Comparison of ENCODE assay signal across 1 cellular context in genomic region chr10:103793920-103794883, GRCh38.
TF ChIP-seq lines count a peak whose summit lies in the region.

No MANE protein-coding gene starts in this region.

TF ChIP-seq in HepG2, 621 proteins besides CTCF, POLR2A, EP300 and RAD21 (continued from another document and continues in another):
- TF ChIP-seq ZBTB49 (CRISPR knock-in tag; IDR thresholded peaks at IDR 0.05; ENCODE audit: borderline replicate concordance), result no peak
- peak; percentile 89 for TF ChIP-seq IRF2 (CRISPR knock-in tag; IDR thresholded peaks at IDR 0.05)
- no peak for TF ChIP-seq HNRNPH1 (optimal IDR thresholded peaks at IDR 0.05; ENCODE audit: low read depth, low read length)
- TF ChIP-seq HDAC6 (IDR thresholded peaks at IDR 0.05; ENCODE audit: low read depth, low read length), result no peak
- TF ChIP-seq ETV6 (CRISPR knock-in tag; conservative IDR thresholded peaks at IDR 0.05), result peak; percentile 91
- no peak for TF ChIP-seq POLR2AphosphoS2 (IDR thresholded peaks at IDR 0.05; ENCODE audit: low read depth, low read length)
- peak; percentile 85; the same call in 1 of the 2 replicates for TF ChIP-seq ZNF264 (CRISPR knock-in tag; IDR thresholded peaks at IDR 0.05)
- no peak for TF ChIP-seq ZNF280B (CRISPR knock-in tag; IDR thresholded peaks at IDR 0.05; ENCODE audit: borderline replicate concordance)
- TF ChIP-seq ZBTB37 (CRISPR knock-in tag; IDR thresholded peaks at IDR 0.05), result peak; percentile 84; the same call in 1 of the 2 replicates
- TF ChIP-seq ZNF878 (CRISPR knock-in tag; IDR thresholded peaks at IDR 0.05), result peak; percentile 93
- TF ChIP-seq SP4 (CRISPR knock-in tag; IDR thresholded peaks at IDR 0.05), result no peak
- TF ChIP-seq FUBP1 (CRISPR knock-in tag; IDR thresholded peaks at IDR 0.05; ENCODE audit: borderline replicate concordance), result no peak
- TF ChIP-seq RFXAP (CRISPR knock-in tag; IDR thresholded peaks at IDR 0.05; ENCODE audit: borderline replicate concordance), result peak; percentile 87; the same call in 1 of the 2 replicates
- TF ChIP-seq ZKSCAN1 (IDR thresholded peaks at IDR 0.05; ENCODE audit: low read length), result 0 out of 2 replicates have a peak, but pooled peaks have one; percentile 36
- TF ChIP-seq CAMTA2 (CRISPR knock-in tag; IDR thresholded peaks at IDR 0.05; ENCODE audit: borderline replicate concordance), result no peak; the same call in 1 of the 2 replicates
- no peak for TF ChIP-seq ATM (IDR thresholded peaks at IDR 0.05; ENCODE audit: borderline replicate concordance)
- peak; percentile 99 for TF ChIP-seq AHDC1 (CRISPR knock-in tag; IDR thresholded peaks at IDR 0.05; ENCODE audit: borderline replicate concordance)
- TF ChIP-seq ZNF142 (CRISPR knock-in tag; IDR thresholded peaks at IDR 0.05), result no peak
- TF ChIP-seq ZNF343 (CRISPR knock-in tag; IDR thresholded peaks at IDR 0.05), result 0 out of 2 replicates have a peak, but pooled peaks have one; percentile 75
- TF ChIP-seq CEBPB (IDR thresholded peaks at IDR 0.05; ENCODE audit: borderline replicate concordance, low read depth, low read length), result peak; percentile 98
- no peak for TF ChIP-seq BRCA1 (CRISPR knock-in tag; IDR thresholded peaks at IDR 0.05)
- peak; percentile 83; the same call in 1 of the 2 replicates for TF ChIP-seq RELA (CRISPR knock-in tag; IDR thresholded peaks at IDR 0.05)
- TF ChIP-seq MYC (CRISPR knock-in tag; IDR thresholded peaks at IDR 0.05; ENCODE audit: borderline replicate concordance), result peak; percentile 96
- peak in 1 of 2 experiments; percentile 90; a peak in 1 of 4 replicates for TF ChIP-seq KLF16 (CRISPR knock-in tag; IDR thresholded peaks at IDR 0.05)
- TF ChIP-seq KDM1A (CRISPR knock-in tag; IDR thresholded peaks at IDR 0.05), result peak; percentile 87
- no peak for TF ChIP-seq ZNF326 (CRISPR knock-in tag; IDR thresholded peaks at IDR 0.05; ENCODE audit: borderline replicate concordance)
- TF ChIP-seq PHF21A (CRISPR knock-in tag; IDR thresholded peaks at IDR 0.05), result peak; percentile 99
- peak; percentile 89 for TF ChIP-seq POGZ (CRISPR knock-in tag; IDR thresholded peaks at IDR 0.05)
- TF ChIP-seq ZNF274 (CRISPR knock-in tag; IDR thresholded peaks at IDR 0.05), result no peak; the same call in 1 of the 2 replicates
- no peak for TF ChIP-seq IRF1 (CRISPR knock-in tag; IDR thresholded peaks at IDR 0.05; ENCODE audit: low read depth)
- peak; percentile 85 for TF ChIP-seq YY1 (IDR thresholded peaks at IDR 0.05; ENCODE audit: insufficient read depth, insufficient replicate concordance, low read depth, low read length)
